Comparison of ENCODE assay signal across 11 cellular contexts in the genomic region with DNA sequence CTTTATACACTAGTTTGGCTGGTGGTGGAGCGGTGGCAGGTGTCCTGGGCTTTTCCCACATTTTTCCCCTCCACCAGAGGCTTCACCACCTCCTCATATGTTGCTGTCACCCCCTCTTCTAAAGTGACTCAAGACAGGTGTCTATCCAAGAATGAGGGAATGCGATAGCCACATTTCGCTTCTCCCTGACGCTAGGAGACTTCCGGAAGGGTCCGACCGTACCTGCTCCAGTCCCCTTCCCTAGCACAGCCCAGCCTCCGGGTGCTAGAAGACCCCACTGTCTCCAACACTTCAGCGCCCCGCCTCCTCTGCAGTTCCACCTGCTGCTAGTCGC. TPM values are rescaled to one million over a fixed set of nuclear protein-coding genes. Genes with fewer than 3 reads are reported as not detected.
A peak's percentile ranks its signal among the peaks of the same experiment; 100 is the strongest.
DNase-seq lines count a peak whose midpoint lies in the region; ATAC-seq, FAIRE-seq and TF ChIP-seq lines count a peak whose summit lies in the region.
"Had no signal": no experiment of that assay in that cellular context is flagged by ENCODE, and none has a peak within 500 bp of the region (broad histone marks: within the 10 kb centered on the region; RNA-seq: fewer than 3 reads in every experiment).

No MANE protein-coding gene starts in this region.

- H3K27ac Mint-ChIP-seq in astrocyte (ENCODE audit: unreplicated experiment) = peak overlapping the region; percentile 91

- peak overlapping the region; percentile 96 for H3K9ac ChIP-seq in astrocyte (ENCODE audit: low read length)

- peak overlapping the region; percentile 99 for H3K4me3 Mint-ChIP-seq in activated T-cell treated with anti-CD3 and anti-CD28 coated beads, Interleukin-2, amount 50 U/mL, for 4 hours
- H3K4me3 Mint-ChIP-seq in astrocyte (ENCODE audit: unreplicated experiment) = peak overlapping the region; percentile 98

- TF ChIP-seq POLR2A in right lobe of liver (IDR thresholded peaks at IDR 0.05) = no peak
- no peak for TF ChIP-seq POLR2A in thyroid gland (IDR thresholded peaks at IDR 0.05)

- H3K9me3 Mint-ChIP-seq in activated T-cell treated with anti-CD3 and anti-CD28 coated beads, Interleukin-2, amount 50 U/mL, for 4 hours = no peaks in the 10 kb centered on the region
- peaks cover 4% of the 10 kb centered on the region for H3K9me3 Mint-ChIP-seq in astrocyte (ENCODE audit: unreplicated experiment)

- H3K27me3 Mint-ChIP-seq in activated T-cell treated with anti-CD3 and anti-CD28 coated beads, Interleukin-2, amount 50 U/mL, for 4 hours (ENCODE audit: low read depth) = no peaks in the 10 kb centered on the region
- H3K27me3 Mint-ChIP-seq in astrocyte (ENCODE audit: low read depth, unreplicated experiment) = peaks cover 1% of the 10 kb centered on the region

- H3K4me1 ChIP-seq in astrocyte (ENCODE audit: insufficient read depth, low read length) (peaks cover 8% of the 10 kb centered on the region), right lobe of liver (peaks cover 0 to 53% (median 12%) of the 10 kb centered on the region in 4 donors), thyroid gland (peaks cover 39 to 54% of the 10 kb centered on the region in 2 donors)

- H3K36me3 ChIP-seq in astrocyte (ENCODE audit: insufficient read depth, low read length) (no peaks in the 10 kb centered on the region), right lobe of liver (no peaks in the 10 kb centered on the region), thyroid gland (no peaks in the 10 kb centered on the region)

- peaks cover 49% of the 10 kb centered on the region for H4K20me1 ChIP-seq in astrocyte (ENCODE audit: insufficient read depth, low read length)

- ATAC-seq in activated T-cell treated with anti-CD3 and anti-CD28 coated beads, Interleukin-2, amount 50 U/mL, for 4 hours = no peak
- no peak for ATAC-seq in right lobe of liver

- H3K4me3 ChIP-seq in astrocyte (ENCODE audit: insufficient read depth, low read depth, low read length) (peak overlapping the region; percentile 67), right lobe of liver (peak overlapping the region; percentile 80 to 92 (median 84)), thyroid gland (replicated peaks in 1 of 3) (peak overlapping the region; percentile 45 to 97 (median 59))

- H3K27ac ChIP-seq in astrocyte (ENCODE audit: low read depth, low read length) (peak overlapping the region; percentile 97), right lobe of liver (peak overlapping the region; percentile 72 to 92 (median 77)), thyroid gland (peak overlapping the region; percentile 82 to 90 (median 88))

- FAIRE-seq in astrocyte (lab: Jason Lieb, UNC) = no peak
- FAIRE-seq: endometrium had no signal

- H3K36me3 Mint-ChIP-seq in activated T-cell treated with anti-CD3 and anti-CD28 coated beads, Interleukin-2, amount 50 U/mL, for 4 hours (ENCODE audit: insufficient read depth) = peaks cover 7% of the 10 kb centered on the region
- peaks cover 5% of the 10 kb centered on the region for H3K36me3 Mint-ChIP-seq in astrocyte (ENCODE audit: low read depth, unreplicated experiment)

- H3K4me2 ChIP-seq in astrocyte (ENCODE audit: low read length) = peak overlapping the region; percentile 86

- intact Hi-C loops in right lobe of liver (cut with DNase I) = no loop called here
- intact Hi-C loops in thyroid gland (cut with DNase I) = no loop called here

- H3K27me3 ChIP-seq in astrocyte (ENCODE audit: insufficient read depth, low read length) (no peaks in the 10 kb centered on the region), right lobe of liver (no peaks in the 10 kb centered on the region), thyroid gland (no peaks in the 10 kb centered on the region)

- TF ChIP-seq CTCF in astrocyte (IDR thresholded peaks at IDR 0.05; ENCODE audit: insufficient read depth, low read depth, low read length) (no peak), right lobe of liver (IDR thresholded peaks at IDR 0.05) (no peak), thyroid gland (IDR thresholded peaks at IDR 0.05) (no peak)

- no peak for DNase-seq in activated T-cell treated with anti-CD3 and anti-CD28 coated beads, Interleukin-2, amount 50 U/mL, for 4 hours
- DNase-seq in activated T-cell treated with anti-CD3 and anti-CD28 coated beads, Interleukin-2, amount 50 U/mL, for 48 hours = no peak
- DNase-seq in astrocyte (ENCODE audit: low read depth) (no peak), right lobe of liver (no peak), thyroid gland (no peak), GM19238 (ENCODE audit: insufficient read length, low spot score) (no peak), DMS 273 (lab: John Stamatoyannopoulos, UW; ENCODE audit: unreplicated experiment) (no peak)
- DNase-seq in NK-92 treated with Interleukin-12 subunit alpha and Interleukin-12 subunit beta, amount 100 ng/mL, for 24 hours (lab: John Stamatoyannopoulos, UW) = no peak

- H2AFZ ChIP-seq in astrocyte (ENCODE audit: low read depth, low read length) = peak overlapping the region; percentile 97

- 0% methylated on average over 11 of the region's 11 CpGs for WGBS in right lobe of liver (ENCODE audit: insufficient coverage, low coverage, low lambda C conversion rate, missing lambda C conversion rate)
- 0 to 2% methylated on average over 6 to 11 of the region's 11 CpGs for WGBS in thyroid gland, 2 donors

- H3K4me1 Mint-ChIP-seq in activated T-cell treated with anti-CD3 and anti-CD28 coated beads, Interleukin-2, amount 50 U/mL, for 4 hours (ENCODE audit: low read depth) = peaks cover 55% of the 10 kb centered on the region
- H3K4me1 Mint-ChIP-seq in astrocyte (ENCODE audit: low read depth, unreplicated experiment) = peaks cover 30% of the 10 kb centered on the region

- peaks cover 50% of the 10 kb centered on the region for H3K79me2 ChIP-seq in astrocyte (ENCODE audit: insufficient read depth, low read length)

- H3K9me3 ChIP-seq in astrocyte (ENCODE audit: insufficient read depth, low read depth, low read length) = no peaks in the 10 kb centered on the region
- no peaks in the 10 kb centered on the region for H3K9me3 ChIP-seq in right lobe of liver
- no peaks in the 10 kb centered on the region for H3K9me3 ChIP-seq in thyroid gland

RNA-seq across cellular contexts. Expression of gene SCAMP2, which starts 0.5 kb away (rescaled TPM):
- total RNA-seq in activated T-cell treated with anti-CD3 and anti-CD28 coated beads, Interleukin-2, amount 50 U/mL, for 4 hours = 10 to 100 TPM; 81.7 to 91.0 (median 82.9) TPM
- total RNA-seq in astrocyte (56.4 and 58.7 TPM in 2 replicates), right lobe of liver (10 to 100 TPM; 33.9 to 45.9 (median 41.7) TPM), thyroid gland (100 to 1,000 TPM in 2 of 4 donors, 10 to 100 TPM in 2; 59.3 to 129 (median 104) TPM)

RNA-seq across cellular contexts. Expression of gene MPI, which starts 17.2 kb away (rescaled TPM):
- total RNA-seq in activated T-cell treated with anti-CD3 and anti-CD28 coated beads, Interleukin-2, amount 50 U/mL, for 4 hours = 10 to 100 TPM; 37.4 to 53.1 (median 46.6) TPM
- total RNA-seq in astrocyte (25.9 and 29.2 TPM in 2 replicates), right lobe of liver (10 to 100 TPM; 23.5 to 69.7 (median 40.8) TPM), thyroid gland (10 to 100 TPM; 72.2 to 91.1 (median 88.5) TPM)

RNA-seq across cellular contexts. Expression of gene ULK3, which starts 29.7 kb away (rescaled TPM):
- total RNA-seq in activated T-cell treated with anti-CD3 and anti-CD28 coated beads, Interleukin-2, amount 50 U/mL, for 4 hours = 10 to 100 TPM; 52.8 to 64.7 (median 64.0) TPM
- total RNA-seq in astrocyte (14.2 and 15.6 TPM in 2 replicates), right lobe of liver (10 to 100 TPM; 19.7 to 25.1 (median 22.1) TPM), thyroid gland (10 to 100 TPM; 40.9 to 91.1 (median 74.7) TPM)

RNA-seq across cellular contexts. Expression of gene FAM219B, which starts 34.0 kb away (rescaled TPM):
- 10 to 100 TPM; 23.6 to 26.6 (median 26.4) TPM for total RNA-seq in activated T-cell treated with anti-CD3 and anti-CD28 coated beads, Interleukin-2, amount 50 U/mL, for 4 hours
- total RNA-seq in astrocyte (86.4 and 97.1 TPM in 2 replicates), right lobe of liver (10 to 100 TPM; 11.1 to 14.7 (median 13.3) TPM), thyroid gland (100 to 1,000 TPM in 1 of 4 donors, 10 to 100 TPM in 3; 72.1 to 136 (median 88.2) TPM)

RNA-seq across cellular contexts. Expression of gene CPLX3, which starts 46.2 kb away (rescaled TPM):
- under 1 TPM in 2 of 3 donors, not detected in 1; 0.23 to 0.32 TPM for total RNA-seq in activated T-cell treated with anti-CD3 and anti-CD28 coated beads, Interleukin-2, amount 50 U/mL, for 4 hours
- not detected in 2 replicates for total RNA-seq in astrocyte
- total RNA-seq in right lobe of liver = not detected
- total RNA-seq in thyroid gland = not detected
- total RNA-seq: Daoy, LHCN-M2 had no signal
